8 cellular contexts compared by ENCODE assay signal in genomic region chr12:14618990-14619389, GRCh38. TPM values are rescaled to one million over a fixed set of nuclear protein-coding genes. Genes with fewer than 3 reads are reported as not detected.
DNase-seq lines count a peak whose midpoint lies in the region; ATAC-seq and TF ChIP-seq lines count a peak whose summit lies in the region.
"Had no signal": no experiment of that assay in that cellular context is flagged by ENCODE, and none has a peak within 500 bp of the region (broad histone marks: within the 10 kb centered on the region; RNA-seq: fewer than 3 reads in every experiment).

No MANE protein-coding gene starts in this region.

- H3K4me1 ChIP-seq in prostate gland (replicated peaks) = no peaks in the 10 kb centered on the region

- no peaks in the 10 kb centered on the region for H3K9me3 ChIP-seq in prostate gland

- no peak overlapping the region for H3K27ac ChIP-seq in prostate gland
- H3K27ac ChIP-seq: SK-N-MC had no signal

- no peaks in the 10 kb centered on the region for H3K27me3 ChIP-seq in prostate gland (replicated peaks; ENCODE audit: insufficient read depth)

- no peak for ATAC-seq in HG02884 (IDR thresholded peaks at IDR 0.05; ENCODE audit: unreplicated experiment)

- H3K36me3 ChIP-seq in prostate gland = no peaks in the 10 kb centered on the region

- DNase-seq in GM12865 (ENCODE audit: low read depth) (no peak), NCI-H460 (ENCODE audit: extremely low read depth, low read depth) (peak; percentile 9), epithelial cell of proximal tubule (ENCODE audit: low read depth) (no peak), prostate gland (ENCODE audit: low spot score) (no peak), 8988T (no peak), NCI-H2029 treated with DMSO at 0.1 percent for 48 hours (lab: John Stamatoyannopoulos, UW) (no peak)

- intact Hi-C loops in prostate gland (cut with DNase I) = loop anchor here (5.0 kb wide), 1 partner anchor 382 kb away; no protein-coding TSS in a partner anchor

- TF ChIP-seq POLR2A in prostate gland (IDR thresholded peaks at IDR 0.05) = no peak

- H3K4me3 ChIP-seq in GM12865 (ENCODE audit: low read depth, low read length) = no peak overlapping the region
- no peak overlapping the region for H3K4me3 ChIP-seq in epithelial cell of proximal tubule (ENCODE audit: low read depth, low read length)
- H3K4me3 ChIP-seq in prostate gland = no peak overlapping the region
- H3K4me3 ChIP-seq: SK-N-MC had no signal

- 55% methylated on average over 4 of the region's 4 CpGs for WGBS in prostate gland

- TF ChIP-seq CTCF in GM12865 (IDR thresholded peaks at IDR 0.05; ENCODE audit: insufficient read depth, low read depth, low read length, missing control alignments) = peak; percentile 1
- TF ChIP-seq CTCF in epithelial cell of proximal tubule (conservative IDR thresholded peaks at IDR 0.05; ENCODE audit: low read depth, low read length) = peak; percentile 56
- TF ChIP-seq CTCF in prostate gland (IDR thresholded peaks at IDR 0.05) = peak in 3 of 4 experiments; percentile 19 to 56 (median 44)

RNA-seq across cellular contexts. Expression of gene PLBD1, which starts 51.3 kb away (rescaled TPM):
- 0.37 TPM in 1 of 2 replicates, not detected in the other for total RNA-seq in NCI-H460 (2014; rRNA removed; shearing (Covaris generic))
- polyA plus RNA-seq in NCI-H460 (2014; cell fraction: nucleus; rRNA removed) = 0.07 TPM in 1 of 2 replicates, not detected in the other
- total RNA-seq in epithelial cell of proximal tubule (12.4 and 14.2 TPM in 2 replicates), prostate gland (10 to 100 TPM in 1 of 2 donors, 1 to 10 TPM in 1; 5.7 to 19.5 TPM)

Comparison
In these comparisons a context has a peak if more than half of its experiments do, and no peak if none do; other contexts are left out.
1. CTCF ChIP-seq: peak in every context shown above with its lines; median percentile 56 in epithelial cell of proximal tubule; 44 in prostate gland; 1 in GM12865.